ENCODE assay signal across 12 cellular contexts in genomic region chr10:6299743-6300105, GRCh38.
DNase-seq lines count a peak whose midpoint lies in the region; TF ChIP-seq lines count a peak whose summit lies in the region.
"Had no signal": no experiment of that assay in that cellular context is flagged by ENCODE, and none has a peak within 500 bp of the region (broad histone marks: within the 10 kb centered on the region; RNA-seq: fewer than 3 reads in every experiment).

No MANE protein-coding gene starts in this region.

- H3K27me3 Mint-ChIP-seq in activated CD4-positive, alpha-beta T cell treated with anti-CD3 and anti-CD28 coated beads, Interleukin-2, amount 10 ng/mL, durations not matched to agents 24 days and 14 days: no peaks in the 10 kb centered on the region

- H3K79me2 ChIP-seq in OCI-LY7 (ENCODE audit: insufficient read depth, low read depth, low read length): no peaks in the 10 kb centered on the region

- CTCF ChIA-PET in OCI-LY7 (lab: Charles Lee; ENCODE audit: unreplicated experiment): interaction anchor here (1.0 to 1.5 kb wide), 2 partner anchors 10 to 47 kb away, joined by 3 to 4 read pairs; no protein-coding TSS in a partner anchor

- peaks cover 4% of the 10 kb centered on the region; the same call in 1 of the 2 replicates for H3K36me3 ChIP-seq in OCI-LY7 (ENCODE audit: insufficient read depth, low read length)
- H3K36me3 ChIP-seq in breast epithelium: no peaks in the 10 kb centered on the region
- no peaks in the 10 kb centered on the region for H3K36me3 ChIP-seq in spleen
- H3K36me3 ChIP-seq: right lobe of liver, tibial artery, WERI-Rb-1 had no signal

- no peak for TF ChIP-seq POLR2A in breast epithelium (IDR thresholded peaks at IDR 0.05)
- no peak for TF ChIP-seq POLR2A in spleen (IDR thresholded peaks at IDR 0.05)

- TF ChIP-seq CTCF in OCI-LY7 (conservative IDR thresholded peaks at IDR 0.05; ENCODE audit: low read length) (no peak), breast epithelium (IDR thresholded peaks at IDR 0.05) (no peak), spleen (IDR thresholded peaks at IDR 0.05 in 8 of 11, conservative IDR thresholded peaks at IDR 0.05 in 3 of 11) (no peak)

- no peaks in the 10 kb centered on the region for H3K27me3 ChIP-seq in breast epithelium
- no peaks in the 10 kb centered on the region for H3K27me3 ChIP-seq in spleen (replicated peaks in 1 of 7)
- H3K27me3 ChIP-seq: right lobe of liver, tibial artery had no signal

- H3K4me1 ChIP-seq in OCI-LY7 (ENCODE audit: insufficient read depth, low read length, poor library complexity, severe bottlenecking) (peaks cover 82% of the 10 kb centered on the region), breast epithelium (peaks cover 0 to 9% of the 10 kb centered on the region in 2 donors), spleen (peaks cover 0 to 81% (median 31%) of the 10 kb centered on the region in 6 donors)
- H3K4me1 ChIP-seq: right lobe of liver had no signal

- no TSS peak for BruUV-seq in OCI-LY7 (replicated peaks; lab: Mats Ljungman, UMichigan)

- no peak overlapping the region for H2AFZ ChIP-seq in OCI-LY7 (ENCODE audit: low read length)

- H3K27ac ChIP-seq in OCI-LY7 (ENCODE audit: low read depth, low read length, poor library complexity, severe bottlenecking) (peak overlapping the region; percentile 93), breast epithelium (peak overlapping the region; percentile 53 to 74), spleen (peak overlapping the region in 6 of 8 donors; percentile 49 to 85 (median 75))
- H3K27ac ChIP-seq: right lobe of liver, WERI-Rb-1 had no signal

- peaks cover 12% of the 10 kb centered on the region for H3K9me3 ChIP-seq in OCI-LY7 (ENCODE audit: low read length)
- H3K9me3 ChIP-seq in breast epithelium: no peaks in the 10 kb centered on the region
- H3K9me3 ChIP-seq in spleen: no peaks in the 10 kb centered on the region
- H3K9me3 ChIP-seq: right lobe of liver, tibial artery had no signal

- peaks cover 50% of the 10 kb centered on the region for H3K4me1 Mint-ChIP-seq in activated CD4-positive, alpha-beta T cell treated with anti-CD3 and anti-CD28 coated beads, Interleukin-2, amount 10 ng/mL, durations not matched to agents 24 days and 14 days

- WGBS in spleen, 5 donors: 91 to 97% (median 92%) methylated on average over 2 of the region's 2 CpGs

- peak overlapping the region; percentile 79 for H3K4me2 ChIP-seq in OCI-LY7 (ENCODE audit: low read length)

- H3K9me3 Mint-ChIP-seq in activated CD4-positive, alpha-beta T cell treated with anti-CD3 and anti-CD28 coated beads, Interleukin-2, amount 10 ng/mL, durations not matched to agents 24 days and 14 days: peaks cover 3% of the 10 kb centered on the region

- H3K36me3 Mint-ChIP-seq in activated CD4-positive, alpha-beta T cell treated with anti-CD3 and anti-CD28 coated beads, Interleukin-2, amount 10 ng/mL, durations not matched to agents 24 days and 14 days (ENCODE audit: low read depth): peaks cover 26% of the 10 kb centered on the region

- H3K4me3 Mint-ChIP-seq in activated CD4-positive, alpha-beta T cell treated with anti-CD3 and anti-CD28 coated beads, Interleukin-2, amount 10 ng/mL, durations not matched to agents 24 days and 14 days: peak overlapping the region; percentile 73

- H3K9me2 ChIP-seq in OCI-LY7 (ENCODE audit: insufficient read depth, low read length): no peaks in the 10 kb centered on the region

- H4K20me1 ChIP-seq in OCI-LY7 (ENCODE audit: insufficient read depth, low read length): no peaks in the 10 kb centered on the region

- H3K27ac Mint-ChIP-seq in activated CD4-positive, alpha-beta T cell treated with anti-CD3 and anti-CD28 coated beads, Interleukin-2, amount 10 ng/mL, durations not matched to agents 24 days and 14 days: peak overlapping the region; percentile 94

- DNase-seq in activated CD4-positive, alpha-beta T cell treated with anti-CD3 and anti-CD28 coated beads, Interleukin-2, amount 10 ng/mL, durations not matched to agents 24 days and 14 days: no peak
- no peak for DNase-seq in activated CD4-positive, alpha-beta T cell treated with anti-CD3 and anti-CD28 coated beads, Interleukin-2, amount 50 U/mL, for 4 hours
- DNase-seq in OCI-LY7 (ENCODE audit: low spot score) (no peak), breast epithelium (ENCODE audit: low spot score in 2 of 2) (no peak), spleen (no peak), NCI-H1436 treated with DMSO at 0.1 percent for 48 hours (lab: John Stamatoyannopoulos, UW) (no peak), NCI-H2029 (lab: John Stamatoyannopoulos, UW) (no peak), AG08396 (ENCODE audit: low spot score) (no peak)
- DNase-seq: DMS79 treated with DMSO at 0.1 percent for 48 hours, WERI-Rb-1 had no signal

- POLR2A ChIA-PET in OCI-LY7 (lab: Charles Lee): interaction anchor here (0.5 to 4.3 kb wide), 9 partner anchors 13 to 524 kb away, joined by 3 to 46 read pairs (median 7); no protein-coding TSS in a partner anchor

- peak overlapping the region; percentile 54 for H3K4me3 ChIP-seq in OCI-LY7 (ENCODE audit: low read depth, low read length, poor library complexity, severe bottlenecking)
- no peak overlapping the region for H3K4me3 ChIP-seq in breast epithelium
- H3K4me3 ChIP-seq in spleen: no peak overlapping the region
- H3K4me3 ChIP-seq: right lobe of liver, tibial artery had no signal

- intact Hi-C loops in activated CD4-positive, alpha-beta T cell treated with anti-CD3 and anti-CD28 coated beads, Interleukin-2, amount 10 ng/mL, durations not matched to agents 24 days and 14 days (cut with micrococcal nuclease): loop anchor here (2.0 kb wide), 1 partner anchor 61 kb away; no protein-coding TSS in a partner anchor
- intact Hi-C loops in OCI-LY7 (cut with micrococcal nuclease; ENCODE audit: unreplicated experiment): loop anchor here (1.0 to 5.0 kb wide), 4 partner anchors 21 to 103 kb away; partner anchors contain the start of gene PFKFB3
- intact Hi-C loops in breast epithelium (cut with DNase I; ENCODE audit: low total_unique reads): no loop called here
- intact Hi-C loops in spleen (cut with DNase I; ENCODE audit: low total_unique reads): no loop called here

Comparison
In these comparisons a context has a peak if more than half of its experiments do, and no peak if none do; other contexts are left out.
1. intact Hi-C loops: an anchor here in activated CD4-positive, alpha-beta T cell treated with anti-CD3 and anti-CD28 coated beads, Interleukin-2, amount 10 ng/mL, durations not matched to agents 24 days and 14 days (2.0 kb wide) and OCI-LY7 (1.0 to 5.0 kb wide); none called in breast epithelium and spleen.